8 cellular contexts compared by ENCODE assay signal in genomic region chr20:38825901-38826625, GRCh38. TPM values are rescaled to one million over a fixed set of nuclear protein-coding genes. Genes with fewer than 3 reads are reported as not detected.
DNase-seq lines count a peak whose midpoint lies in the region; ATAC-seq and TF ChIP-seq lines count a peak whose summit lies in the region.

No MANE protein-coding gene starts in this region.

- H3K4me1 Mint-ChIP-seq in H9: peaks cover 19 to 30% of the 10 kb centered on the region in 2 experiments

- no peak overlapping the region for H2BK120ac ChIP-seq in H9 (ENCODE audit: low read depth, low read length, poor library complexity, severe bottlenecking)

- peak overlapping the region in 1 of 2 experiments; percentile 25; a peak in 2 of 5 replicates for H3K4me3 Mint-ChIP-seq in H9

- no peak overlapping the region for H2BK12ac ChIP-seq in H9 (ENCODE audit: insufficient read length, low read depth, low read length)

- no peak overlapping the region for H2AK5ac ChIP-seq in H9 (ENCODE audit: insufficient read length, low read length)

- H3K9ac ChIP-seq in H9 (ENCODE audit: extremely low read depth, insufficient read length, low read length): peak overlapping the region; percentile 21

- H3K79me1 ChIP-seq in H9 (ENCODE audit: insufficient read depth, low read depth, low read length, poor library complexity, severe bottlenecking): no peaks in the 10 kb centered on the region

- H3K4me1 ChIP-seq in H9 (ENCODE audit: insufficient read depth, low read length): peaks cover 7% of the 10 kb centered on the region

- no peak overlapping the region for H3T11ph ChIP-seq in H9 (ENCODE audit: low read length)

- H2BK5ac ChIP-seq in H9 (ENCODE audit: insufficient read length, low read length): no peak overlapping the region

- WGBS in H9 (ENCODE audit: extremely low coverage, insufficient read length, low lambda C conversion rate): no CpG with 5 or more reads among the region's 9 CpGs

- no peaks in the 10 kb centered on the region for H3K23me2 ChIP-seq in H9 (ENCODE audit: insufficient read length, low read depth, low read length, poor library complexity, severe bottlenecking)

- no peak overlapping the region for H3K4me2 ChIP-seq in H9 (ENCODE audit: insufficient read depth, insufficient read length, low read length)

- H2BK15ac ChIP-seq in H9 (ENCODE audit: low read depth, low read length): no peak overlapping the region

- CTCF ChIA-PET in AG04449 (lab: Yijun Ruan, JAX): no interaction called here

- no peak overlapping the region for H4K91ac ChIP-seq in H9 (ENCODE audit: insufficient read length, low read depth, low read length)

- no peaks in the 10 kb centered on the region for H3K79me2 ChIP-seq in H9 (ENCODE audit: insufficient read depth, low read length)

- H3K9me3 ChIP-seq in H9 (ENCODE audit: control insufficient read depth, low read depth, low read length): no peaks in the 10 kb centered on the region

- TF ChIP-seq CTCF in AG04449 (IDR thresholded peaks at IDR 0.05; ENCODE audit: insufficient read depth, low read length, missing control alignments) (no peak), H9 (conservative IDR thresholded peaks at IDR 0.05) (no peak)

- H3K27ac ChIP-seq in H9 (ENCODE audit: insufficient read length, low read depth, low read length): no peak overlapping the region

- no peak overlapping the region for H3K4ac ChIP-seq in H9 (ENCODE audit: low read depth, low read length)

- peaks cover 0 to 2% (median 0%) of the 10 kb centered on the region in 3 experiments; a peak in 2 of 7 replicates for H3K36me3 Mint-ChIP-seq in H9 (ENCODE audit: insufficient read depth in 1 of 3, low read depth in 3 of 3)

- H3K18ac ChIP-seq in H9 (ENCODE audit: insufficient read length, low read depth, low read length): peak overlapping the region; percentile 40

- H3K23ac ChIP-seq in H9 (ENCODE audit: insufficient read length, low read depth, low read length): no peak overlapping the region

- H2AFZ ChIP-seq in H9 (ENCODE audit: low read length): no peak overlapping the region

- no peaks in the 10 kb centered on the region for H4K20me1 ChIP-seq in H9 (ENCODE audit: control insufficient read depth, insufficient read depth, insufficient read length)

- no peak overlapping the region for H3K4me3 ChIP-seq in AG04449 (ENCODE audit: low read depth, low read length)

- no peaks in the 10 kb centered on the region; the same call in 1 of the 2 replicates for H3K27me3 Mint-ChIP-seq in H9 (ENCODE audit: low read depth)

- H3K27ac Mint-ChIP-seq in H9: peak overlapping the region in 1 of 3 experiments; percentile 47; a peak in 1 of 7 replicates

- H3K14ac ChIP-seq in H9 (ENCODE audit: insufficient read depth, low read length): no peak overlapping the region

- H3K56ac ChIP-seq in H9 (ENCODE audit: insufficient read length, low read depth, low read length): no peak overlapping the region

- no peak overlapping the region for H2BK20ac ChIP-seq in H9 (ENCODE audit: low read depth, low read length, poor library complexity, severe bottlenecking)

- 0 out of 5 replicates have a peak, but pooled peaks cover 0 to 2% of the 10 kb centered on the region in 2 experiments for H3K9me3 Mint-ChIP-seq in H9

- ATAC-seq in esophagus mucosa: peak; percentile 34
- no peak for ATAC-seq in HG02970 (IDR thresholded peaks at IDR 0.05; ENCODE audit: low FRiP score, unreplicated experiment)
- no peak for ATAC-seq in GM21360 (IDR thresholded peaks at IDR 0.05; ENCODE audit: unreplicated experiment)
- ATAC-seq in HG02885 (IDR thresholded peaks at IDR 0.05; ENCODE audit: poor library complexity, unreplicated experiment): no peak

- H3K27me3 ChIP-seq in H9 (ENCODE audit: insufficient read depth, low read length): no peaks in the 10 kb centered on the region

- no peak overlapping the region for H4K8ac ChIP-seq in H9 (replicated peaks; ENCODE audit: insufficient read length, low read depth, low read length)

- DNase-seq in AG04449 (ENCODE audit: low read depth, low spot score) (peak; percentile 28), H9 (no peak), NCI-H526 (lab: John Stamatoyannopoulos, UW) (peak; percentile 81 to 90), occipital lobe (lab: John Stamatoyannopoulos, UW) (no peak)

- no peak overlapping the region for H4K5ac ChIP-seq in H9 (ENCODE audit: insufficient read length, low read depth, low read length)

- POLR2A ChIA-PET in AG04449 (lab: Yijun Ruan, JAX): no interaction called here

RNA-seq across cellular contexts. Expression of gene PPP1R16B, which starts 20.6 kb away (rescaled TPM):
- 8.2 TPM in 2 replicates for total RNA-seq in H9 (2021)
- total RNA-seq in esophagus mucosa: 2.3 TPM
- total RNA-seq in occipital lobe: 12.9 TPM

Comparison
In these comparisons a context has a peak if more than half of its experiments do, and no peak if none do; other contexts are left out.
1. DNase-seq: peak in AG04449 (single experiment) and NCI-H526 (2 of 2); none in H9 (single experiment) and occipital lobe (single experiment).